ENCODE assay signal across 17 cellular contexts in the genomic region with DNA sequence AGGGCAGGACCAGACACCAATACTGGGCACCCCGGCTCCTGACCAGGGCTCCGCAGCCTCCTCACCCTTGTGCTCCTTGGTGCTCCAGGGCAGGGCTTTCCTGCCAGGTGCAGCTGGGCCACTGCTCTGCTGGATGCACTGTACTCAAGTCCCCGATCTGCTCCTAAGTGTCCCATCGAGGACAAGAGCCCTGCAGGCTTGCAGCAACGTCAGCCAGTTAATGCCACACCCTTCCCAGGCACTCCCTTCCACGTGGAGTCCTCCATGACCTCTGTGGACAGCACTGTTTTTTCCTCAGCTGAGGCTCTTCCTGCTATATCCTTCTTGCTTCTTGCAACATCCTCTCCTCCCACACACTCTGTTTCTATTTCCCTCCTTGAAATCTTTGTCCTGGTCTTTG.
DNase-seq lines count a peak whose midpoint lies in the region; ATAC-seq and TF ChIP-seq lines count a peak whose summit lies in the region.
"Had no signal": no experiment of that assay in that cellular context is flagged by ENCODE, and none has a peak within 500 bp of the region (broad histone marks: within the 10 kb centered on the region; RNA-seq: fewer than 3 reads in every experiment).

No MANE protein-coding gene starts in this region.

- peak overlapping the region; percentile 79 for H2AK5ac ChIP-seq in IMR-90 (ENCODE audit: low read depth, low read length)

- WGBS in IMR-90 (ENCODE audit: extremely low coverage in 2 of 2, insufficient read length in 1 of 2), 2 experiments = 79% methylated on average over 5 of the region's 6 CpGs; no CpG with 5 or more reads in 1 of the 2 experiments
- 38 to 55% methylated on average over 6 of the region's 6 CpGs for WGBS in sigmoid colon, 2 donors
- 64% methylated on average over 6 of the region's 6 CpGs for WGBS in prostate gland

- H3K27me3 ChIP-seq in IMR-90 (ENCODE audit: control insufficient read depth, insufficient read depth, low read length) = no peaks in the 10 kb centered on the region
- H3K27me3 ChIP-seq in sigmoid colon = no peaks in the 10 kb centered on the region
- no peaks in the 10 kb centered on the region for H3K27me3 ChIP-seq in prostate gland (replicated peaks; ENCODE audit: insufficient read depth)
- H3K27me3 ChIP-seq: MG63, SJSA1, transverse colon had no signal

- CTCF ChIA-PET in IMR-90 (lab: Yijun Ruan, JAX) = no interaction called here

- H4K20me1 ChIP-seq in IMR-90 (ENCODE audit: insufficient read depth, low read length) = no peaks in the 10 kb centered on the region

- intact Hi-C loops in IMR-90 (cut with micrococcal nuclease) = no loop called here
- intact Hi-C loops in sigmoid colon (cut with DNase I) = no loop called here
- intact Hi-C loops in prostate gland (cut with DNase I) = no loop called here

- 0 out of 3 replicates have a peak overlapping the region, but pooled peaks have one; percentile 38 for H2BK15ac ChIP-seq in IMR-90 (ENCODE audit: low read depth, low read length)

- peak overlapping the region; percentile 60 for H3K14ac ChIP-seq in IMR-90 (replicated peaks; ENCODE audit: low read depth, low read length)

- in situ Hi-C loops in IMR-90 (cut with MboI; ENCODE audit: low sequenced_read_pairs) = no loop called here

- dilution Hi-C loops in IMR-90 (cut with HindIII; ENCODE audit: low sequenced_read_pairs, unreplicated experiment) = no loop called here

- H4K8ac ChIP-seq in IMR-90 (ENCODE audit: low read depth in 2 of 2, low read length in 2 of 2) = peak overlapping the region; percentile 20 to 65; a peak in 3 of 4 replicates

- DNase-seq in IMR-90 (peak; percentile 71), amniotic epithelial cell (ENCODE audit: low read depth) (peak; percentile 83), fibroblast of villous mesenchyme (ENCODE audit: low read depth) (peak; percentile 83), renal cortical epithelial cell (ENCODE audit: low read depth) (peak; percentile 68), sigmoid colon (no peak), prostate gland (ENCODE audit: low spot score) (no peak), HUDEP-2 (lab: John Stamatoyannopoulos, UW; ENCODE audit: unreplicated experiment in 76 of 76) (no peak)
- DNase-seq: CD4-positive, CD25-positive, alpha-beta regulatory T cell; MG63; natural killer cell; NCI-H187 treated with DMSO at 0.1 percent for 48 hours; NCI-H524; psoas muscle; stimulated activated naive CD4-positive, alpha-beta T cell; transverse colon had no signal

- ATAC-seq in IMR-90 (ENCODE audit: low read depth) = peak; percentile 37; the same call in 1 of the 2 replicates
- no peak for ATAC-seq in GM21528 (IDR thresholded peaks at IDR 0.05; ENCODE audit: low FRiP score, unreplicated experiment)
- ATAC-seq: natural killer cell, psoas muscle had no signal

- H3K9me3 ChIP-seq in IMR-90 (ENCODE audit: control insufficient read depth, insufficient read depth, low read length) (no peaks in the 10 kb centered on the region), sigmoid colon (no peaks in the 10 kb centered on the region), prostate gland (no peaks in the 10 kb centered on the region)
- H3K9me3 ChIP-seq: MG63, psoas muscle, SJSA1, transverse colon had no signal

- H2AK9ac ChIP-seq in IMR-90 (replicated peaks; ENCODE audit: low read depth, low read length, poor library complexity) = peak overlapping the region; percentile 58

- H3K56ac ChIP-seq in IMR-90 (ENCODE audit: extremely low read depth, insufficient read depth, low read length) = no peak overlapping the region

- H4K5ac ChIP-seq in IMR-90 (ENCODE audit: low read depth, low read length) = peak overlapping the region; percentile 10; the same call in 1 of the 2 replicates

- peak overlapping the region; percentile 84 for H3K4ac ChIP-seq in IMR-90 (ENCODE audit: low read depth, low read length)

- H3K18ac ChIP-seq in IMR-90 (ENCODE audit: low read depth, low read length) = peak overlapping the region; percentile 16; the same call in 1 of the 2 replicates

- H3K23ac ChIP-seq in IMR-90 (ENCODE audit: low read depth, low read length) = no peak overlapping the region

- no peak overlapping the region for H3K4me3 ChIP-seq in IMR-90 (ENCODE audit: insufficient read depth, low read depth, low read length)
- no peak overlapping the region for H3K4me3 ChIP-seq in fibroblast of villous mesenchyme (ENCODE audit: low read depth, low read length)
- no peak overlapping the region for H3K4me3 ChIP-seq in sigmoid colon
- H3K4me3 ChIP-seq in prostate gland = no peak overlapping the region
- H3K4me3 ChIP-seq: MG63, psoas muscle, SJSA1, transverse colon had no signal

- H4K91ac ChIP-seq in IMR-90 (ENCODE audit: insufficient read depth, low read depth, low read length) = peak overlapping the region; percentile 40; the same call in 1 of the 2 replicates

- POLR2A ChIA-PET in IMR-90 (lab: Charles Lee; ENCODE audit: unreplicated experiment) = no interaction called here

- TF ChIP-seq CTCF in IMR-90 (conservative IDR thresholded peaks at IDR 0.05; ENCODE audit: low read depth, low read length) (no peak), fibroblast of villous mesenchyme (IDR thresholded peaks at IDR 0.05; ENCODE audit: insufficient read depth, low read depth, low read length) (no peak), sigmoid colon (IDR thresholded peaks at IDR 0.05) (no peak), prostate gland (IDR thresholded peaks at IDR 0.05) (no peak)

- H2AFZ ChIP-seq in IMR-90 (replicated peaks; ENCODE audit: low read length, poor library complexity) = peak overlapping the region; percentile 72

- peak overlapping the region; percentile 81 for H2BK120ac ChIP-seq in IMR-90 (ENCODE audit: low read depth, low read length)

- H3K4me2 ChIP-seq in IMR-90 (ENCODE audit: low read depth, low read length) = no peak overlapping the region

- H3K9ac ChIP-seq in IMR-90 (ENCODE audit: low read depth, low read length) = no peak overlapping the region

- peaks cover 10% of the 10 kb centered on the region for H3K4me1 ChIP-seq in IMR-90 (ENCODE audit: control insufficient read depth, insufficient read depth, low read length)
- H3K4me1 ChIP-seq in sigmoid colon = no peaks in the 10 kb centered on the region
- H3K4me1 ChIP-seq in prostate gland (replicated peaks) = no peaks in the 10 kb centered on the region
- H3K4me1 ChIP-seq: psoas muscle, transverse colon had no signal

- no peak for TF ChIP-seq EP300 in sigmoid colon (IDR thresholded peaks at IDR 0.05)

- TF ChIP-seq RAD21 in IMR-90 (IDR thresholded peaks at IDR 0.05; ENCODE audit: low read length) = no peak

- H3K27ac ChIP-seq in IMR-90 (ENCODE audit: insufficient read depth, low read length) (no peak overlapping the region), sigmoid colon (no peak overlapping the region), prostate gland (no peak overlapping the region)
- H3K27ac ChIP-seq: psoas muscle, transverse colon had no signal

- peak overlapping the region; percentile 38 for H2BK5ac ChIP-seq in IMR-90 (ENCODE audit: low read depth, low read length, poor library complexity, severe bottlenecking)

- TF ChIP-seq POLR2A in IMR-90 (IDR thresholded peaks at IDR 0.05; ENCODE audit: low read depth, low read length) (no peak), sigmoid colon (IDR thresholded peaks at IDR 0.05) (no peak), prostate gland (IDR thresholded peaks at IDR 0.05) (no peak)

- H3K36me3 ChIP-seq in IMR-90 (ENCODE audit: control insufficient read depth, insufficient read depth, low read length) = no peaks in the 10 kb centered on the region
- H3K36me3 ChIP-seq in sigmoid colon = no peaks in the 10 kb centered on the region
- no peaks in the 10 kb centered on the region for H3K36me3 ChIP-seq in prostate gland
- H3K36me3 ChIP-seq: MG63, SJSA1, transverse colon had no signal

- H3K79me1 ChIP-seq in IMR-90 (ENCODE audit: low read depth in 1 of 2, low read length in 2 of 2) = no peaks in the 10 kb centered on the region

- peaks cover 17% of the 10 kb centered on the region for H3K9me1 ChIP-seq in IMR-90 (ENCODE audit: insufficient read depth, low read length)

- no TSS peak for BruUV-seq in IMR-90 (replicated peaks; lab: Mats Ljungman, UMichigan)

- peak overlapping the region; percentile 89 for H2BK20ac ChIP-seq in IMR-90 (ENCODE audit: low read depth, low read length)

TF ChIP-seq in IMR-90, 13 proteins besides CTCF, POLR2A, EP300 and RAD21:
- TF ChIP-seq, protein P1, sequence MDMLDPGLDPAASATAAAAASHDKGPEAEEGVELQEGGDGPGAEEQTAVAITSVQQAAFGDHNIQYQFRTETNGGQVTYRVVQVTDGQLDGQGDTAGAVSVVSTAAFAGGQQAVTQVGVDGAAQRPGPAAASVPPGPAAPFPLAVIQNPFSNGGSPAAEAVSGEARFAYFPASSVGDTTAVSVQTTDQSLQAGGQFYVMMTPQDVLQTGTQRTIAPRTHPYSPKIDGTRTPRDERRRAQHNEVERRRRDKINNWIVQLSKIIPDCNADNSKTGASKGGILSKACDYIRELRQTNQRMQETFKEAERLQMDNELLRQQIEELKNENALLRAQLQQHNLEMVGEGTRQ (IDR thresholded peaks at IDR 0.05; ENCODE audit: low read depth, low read length) = no peak
- TF ChIP-seq RCOR1 (IDR thresholded peaks at IDR 0.05; ENCODE audit: insufficient replicate concordance, low read length) = no peak
- TF ChIP-seq MAFK (IDR thresholded peaks at IDR 0.05; ENCODE audit: low read depth, low read length) = no peak
- TF ChIP-seq CEBPB (IDR thresholded peaks at IDR 0.05; ENCODE audit: low read depth, low read length) = peak; percentile 92
- TF ChIP-seq MXI1 (IDR thresholded peaks at IDR 0.05; ENCODE audit: borderline replicate concordance, low read depth, low read length) = peak; percentile 61; the same call in 1 of the 2 replicates

Comparison
In these comparisons a context has a peak if more than half of its experiments do, and no peak if none do; other contexts are left out.
1. DNase-seq: peak in IMR-90 (single experiment), amniotic epithelial cell (single experiment), fibroblast of villous mesenchyme (single experiment) and renal cortical epithelial cell (single experiment); none in sigmoid colon (single experiment), prostate gland (single experiment) and HUDEP-2 (0 of 76).